In genomic region chr9:137878146-137878941, GRCh38 we compare ENCODE assay signal across 9 cellular contexts. TPM values are rescaled to one million over a fixed set of nuclear protein-coding genes. Genes with fewer than 3 reads are reported as not detected.
A peak's percentile ranks its signal among the peaks of the same experiment; 100 is the strongest.
DNase-seq lines count a peak whose midpoint lies in the region; ATAC-seq, FAIRE-seq and TF ChIP-seq lines count a peak whose summit lies in the region.
"Had no signal": no experiment of that assay in that cellular context is flagged by ENCODE, and none has a peak within 500 bp of the region (broad histone marks: within the 10 kb centered on the region; RNA-seq: fewer than 3 reads in every experiment).

No MANE protein-coding gene starts in this region.

- no peak overlapping the region for H2AFZ ChIP-seq in trophoblast cell (ENCODE audit: insufficient read depth, low read length, poor library complexity)

- H3K4me3 ChIP-seq in fibroblast of the aortic adventitia (ENCODE audit: low read depth, low read length) (peak overlapping the region; percentile 25), trophoblast cell (ENCODE audit: low read depth, low read length) (peak overlapping the region; percentile 40)

- H4K91ac ChIP-seq in trophoblast cell (ENCODE audit: low read depth, low read length) = no peak overlapping the region

- CTCF ChIA-PET in WTC11 (lab: Charles Lee) = no interaction called here

- no peak overlapping the region for H3K23ac ChIP-seq in trophoblast cell (ENCODE audit: low read length)

- H3K4me2 ChIP-seq in trophoblast cell (ENCODE audit: low read length) = peak overlapping the region; percentile 76

- H2BK5ac ChIP-seq in trophoblast cell (ENCODE audit: low read depth, low read length, poor library complexity) = no peak overlapping the region

- TF ChIP-seq POLR2A in H54 (IDR thresholded peaks at IDR 0.05; ENCODE audit: low read depth, low read length) = no peak

- peaks cover 51% of the 10 kb centered on the region for H3K9me3 ChIP-seq in trophoblast cell (ENCODE audit: insufficient read depth, low read depth, low read length)

- H2AK5ac ChIP-seq in trophoblast cell (ENCODE audit: low read length) = no peak overlapping the region

- DNase-seq in activated CD4-positive, CD25-positive, alpha-beta regulatory T cell treated with anti-CD3 and anti-CD28 coated beads, Interleukin-2, amount 50 U/mL, for 72 hours = peak; percentile 43
- DNase-seq in WTC11 (ENCODE audit: low spot score) (peak; percentile 90), fibroblast of the aortic adventitia (ENCODE audit: low read depth) (no peak), trophoblast cell (peak; percentile 4 to 36), H54 (ENCODE audit: insufficient read length, low spot score) (no peak), middle frontal gyrus (ENCODE audit: extremely low spot score, low spot score) (no peak)

- H3K36me3 ChIP-seq in trophoblast cell (ENCODE audit: control insufficient read depth in 1 of 2, insufficient read depth in 2 of 2, low read length in 2 of 2) = no peaks in the 10 kb centered on the region

- H3K4me3 Mint-ChIP-seq in WTC11 = no peak overlapping the region; the same call in 1 of the 2 replicates

- no peak overlapping the region for H2BK120ac ChIP-seq in trophoblast cell (ENCODE audit: insufficient read depth, low read length, poor library complexity)

- no peaks in the 10 kb centered on the region for H3K4me1 Mint-ChIP-seq in WTC11

- no peak overlapping the region for H4K12ac ChIP-seq in trophoblast cell (ENCODE audit: low read depth, low read length)

- H3K18ac ChIP-seq in trophoblast cell (ENCODE audit: low read length) = no peak overlapping the region

- peaks cover 28% of the 10 kb centered on the region for H3K27me3 Mint-ChIP-seq in WTC11 (ENCODE audit: low read depth)

- no peak for FAIRE-seq in H54 (lab: Jason Lieb, UNC)

- peaks cover 16% of the 10 kb centered on the region for H3K27me3 ChIP-seq in trophoblast cell (ENCODE audit: insufficient read depth, low read length)

- POLR2A ChIA-PET in WTC11 (lab: Charles Lee) = no interaction called here

- no peak overlapping the region for H3K27ac Mint-ChIP-seq in WTC11

- WGBS in trophoblast cell (ENCODE audit: extremely low coverage, insufficient coverage, insufficient read length) = no CpG with 5 or more reads among the region's 101 CpGs

- TF ChIP-seq CTCF in WTC11 (IDR thresholded peaks at IDR 0.05) (no peak), fibroblast of the aortic adventitia (IDR thresholded peaks at IDR 0.05; ENCODE audit: insufficient read depth, low read length) (no peak)

- no peaks in the 10 kb centered on the region for H3K79me1 ChIP-seq in trophoblast cell (ENCODE audit: low read length)

- H3K4me1 ChIP-seq in trophoblast cell (ENCODE audit: control insufficient read depth in 1 of 2, insufficient read depth in 2 of 2, low read length in 2 of 2) = peaks cover 3 to 4% of the 10 kb centered on the region in 2 experiments

- no peaks in the 10 kb centered on the region for H3K9me3 Mint-ChIP-seq in WTC11

- H2BK12ac ChIP-seq in trophoblast cell (ENCODE audit: low read length) = no peak overlapping the region

- H3K36me3 Mint-ChIP-seq in WTC11 = 0 out of 2 replicates have a peak, but pooled peaks cover 8% of the 10 kb centered on the region

- H3K9ac ChIP-seq in trophoblast cell (ENCODE audit: low read length) = no peak overlapping the region

- H4K8ac ChIP-seq in trophoblast cell (ENCODE audit: low read depth, low read length) = no peak overlapping the region

- no peak overlapping the region for H3K27ac ChIP-seq in trophoblast cell (ENCODE audit: low read depth, low read length)
- H3K27ac ChIP-seq: C4-2B had no signal

- H3K14ac ChIP-seq in trophoblast cell (ENCODE audit: low read length) = no peak overlapping the region

- no peaks in the 10 kb centered on the region for H3K79me2 ChIP-seq in trophoblast cell (ENCODE audit: control insufficient read depth, insufficient read depth, low read length, poor library complexity)

- H3K4ac ChIP-seq in trophoblast cell (ENCODE audit: low read depth, low read length) = no peak overlapping the region

- ATAC-seq in activated CD4-positive, CD25-positive, alpha-beta regulatory T cell treated with anti-CD3 and anti-CD28 coated beads, Interleukin-2, amount 50 U/mL, for 24 hours = no peak
- ATAC-seq in WTC11 (peak; percentile 83), HG02798 (IDR thresholded peaks at IDR 0.05; ENCODE audit: poor library complexity, unreplicated experiment) (no peak)

TF ChIP-seq in WTC11, 78 proteins besides CTCF, POLR2A, EP300 and RAD21 (continues in another document):
- TF ChIP-seq GABPB1 (CRISPR knock-in tag; IDR thresholded peaks at IDR 0.05) (no peak), ZNF532 (CRISPR knock-in tag; IDR thresholded peaks at IDR 0.05; ENCODE audit: borderline replicate concordance) (no peak), ESRRA (CRISPR knock-in tag; IDR thresholded peaks at IDR 0.05; ENCODE audit: borderline replicate concordance) (peak; percentile 96), TP53 (CRISPR knock-in tag; IDR thresholded peaks at IDR 0.05) (peak; percentile 97), NFYB (CRISPR knock-in tag; conservative IDR thresholded peaks at IDR 0.05; ENCODE audit: low read depth) (peak; percentile 48), FOXP1 (CRISPR knock-in tag; IDR thresholded peaks at IDR 0.05; ENCODE audit: borderline replicate concordance) (peak; percentile 99), SMAD3 (CRISPR knock-in tag; IDR thresholded peaks at IDR 0.05; ENCODE audit: borderline replicate concordance) (peak; percentile 94), USF1 (CRISPR knock-in tag; IDR thresholded peaks at IDR 0.05) (peak; percentile 74), ATF3 (CRISPR knock-in tag; conservative IDR thresholded peaks at IDR 0.05) (no peak; the same call in 1 of the 2 replicates), CREB1 (CRISPR knock-in tag; IDR thresholded peaks at IDR 0.05) (no peak; the same call in 1 of the 2 replicates), AR (CRISPR knock-in tag; IDR thresholded peaks at IDR 0.05) (no peak)

RNA-seq across cellular contexts. Expression of gene CACNA1B, which starts 0.8 kb away (rescaled TPM):
- total RNA-seq in WTC11 (2021) (8.4 to 11.5 TPM (median 10.9 TPM) in 3 replicates), fibroblast of the aortic adventitia (ENCODE audit: low replicate concordance) (under 0.01 and 0.16 TPM in 2 replicates)
- 0.04 TPM in 2 replicates for polyA plus RNA-seq in trophoblast cell (2013)

Comparison
In these comparisons a context has a peak if more than half of its experiments do, and no peak if none do; other contexts are left out.
1. DNase-seq: peak in activated CD4-positive, CD25-positive, alpha-beta regulatory T cell treated with anti-CD3 and anti-CD28 coated beads, Interleukin-2, amount 50 U/mL, for 72 hours (single experiment), WTC11 (single experiment) and trophoblast cell (2 of 2); none in fibroblast of the aortic adventitia (single experiment), H54 (single experiment) and middle frontal gyrus (single experiment).